ENCODE assay signal across 18 cellular contexts in genomic region chr2:12277305-12278034, GRCh38.
DNase-seq lines count a peak whose midpoint lies in the region; TF ChIP-seq lines count a peak whose summit lies in the region.
"Had no signal": no experiment of that assay in that cellular context is flagged by ENCODE, and none has a peak within 500 bp of the region (broad histone marks: within the 10 kb centered on the region; RNA-seq: fewer than 3 reads in every experiment).

No MANE protein-coding gene starts in this region.

- H3K27me3 ChIP-seq in neuronal stem cell (ENCODE audit: control insufficient read depth in 3 of 3, insufficient read depth in 3 of 3, low read depth in 1 of 3, low read length in 3 of 3), result no peaks in the 10 kb centered on the region
- no peaks in the 10 kb centered on the region for H3K27me3 ChIP-seq in right atrium auricular region
- H3K27me3 ChIP-seq: neutrophil had no signal

- no peak overlapping the region for H4K8ac ChIP-seq in neuronal stem cell (ENCODE audit: low read depth, low read length)

- H3K9me3 ChIP-seq in neuronal stem cell (replicated peaks in 1 of 2; ENCODE audit: control insufficient read depth in 2 of 2, insufficient read depth in 1 of 2, low read depth in 1 of 2, low read length in 2 of 2) (no peaks in the 10 kb centered on the region), right atrium auricular region (no peaks in the 10 kb centered on the region)
- H3K9me3 ChIP-seq: neutrophil had no signal

- no peaks in the 10 kb centered on the region for H3K79me1 ChIP-seq in neuronal stem cell (ENCODE audit: low read depth, low read length)

- no peak overlapping the region for H4K91ac ChIP-seq in neuronal stem cell (ENCODE audit: low read depth, low read length, poor library complexity)

- no peak for TF ChIP-seq POLR2A in erythroblast (IDR thresholded peaks at IDR 0.05; ENCODE audit: low read length)

- H3K9ac ChIP-seq in neuronal stem cell (ENCODE audit: low read depth, low read length, poor library complexity), result no peak overlapping the region

- H3K4ac ChIP-seq in neuronal stem cell (ENCODE audit: low read length), result no peak overlapping the region

- H2AK5ac ChIP-seq in neuronal stem cell (ENCODE audit: low read depth, low read length), result no peak overlapping the region

- DNase-seq in ELF-1 (ENCODE audit: low read depth, low spot score), result peak; percentile 55
- DNase-seq in OCI-M1 (lab: John Stamatoyannopoulos, UW), result peak; percentile 96
- peak; percentile 78 to 92 for DNase-seq in erythroblast (lab: John Stamatoyannopoulos, UW)
- no peak for DNase-seq in neuronal stem cell (ENCODE audit: low spot score)
- DNase-seq in putamen (ENCODE audit: low spot score), result no peak
- no peak for DNase-seq in right atrium auricular region (ENCODE audit: low spot score)
- no peak for DNase-seq in foreskin fibroblast
- DNase-seq: activated CD4-positive, alpha-beta T cell treated with anti-CD3 and anti-CD28 coated beads for 1 hour; activated gamma-delta T cell treated with Interleukin-2 at 50 U/mL for 16 hours; aorta; HCEC 1CT; left cardiac atrium; NCI-H1048; NCI-H2081; NCI-H526; right cardiac atrium; stimulated activated naive CD8-positive, alpha-beta T cell treated with anti-CD3 and anti-CD28 coated beads, Interleukin-15, amount 100 ng/mL, for 72 hours had no signal

- H3K14ac ChIP-seq in neuronal stem cell (ENCODE audit: low read length), result no peak overlapping the region

- TF ChIP-seq CTCF in right atrium auricular region (IDR thresholded peaks at IDR 0.05) (no peak), foreskin fibroblast (IDR thresholded peaks at IDR 0.05; ENCODE audit: low read depth, low read length) (no peak)

- H2BK15ac ChIP-seq in neuronal stem cell (ENCODE audit: low read length), result no peak overlapping the region

- WGBS in neuronal stem cell (ENCODE audit: extremely low coverage in 2 of 2, insufficient read length in 2 of 2, insufficient replicate concordance in 1 of 2), 2 donors, result no CpG with 5 or more reads among the region's 6 CpGs

- no peak overlapping the region for H2BK5ac ChIP-seq in neuronal stem cell (ENCODE audit: low read length)

- H3K23ac ChIP-seq in neuronal stem cell (ENCODE audit: low read depth, low read length, poor library complexity), result no peak overlapping the region

- H2AFZ ChIP-seq in neuronal stem cell (ENCODE audit: low read length), result peak overlapping the region; percentile 73

- H2BK120ac ChIP-seq in neuronal stem cell (ENCODE audit: low read depth, low read length), result no peak overlapping the region

- no peak overlapping the region for H3K18ac ChIP-seq in neuronal stem cell (ENCODE audit: low read length)

- H3K4me2 ChIP-seq in neuronal stem cell (ENCODE audit: insufficient read depth, low read length, poor library complexity, severe bottlenecking), result no peak overlapping the region

- H2BK12ac ChIP-seq in neuronal stem cell (ENCODE audit: low read length), result no peak overlapping the region

- H3K36me3 ChIP-seq in neuronal stem cell (replicated peaks in 1 of 2; ENCODE audit: control insufficient read depth in 2 of 2, insufficient read depth in 2 of 2, low read length in 2 of 2) (no peaks in the 10 kb centered on the region), right atrium auricular region (no peaks in the 10 kb centered on the region)
- H3K36me3 ChIP-seq: neutrophil had no signal

- no peak overlapping the region for H3K27ac ChIP-seq in neuronal stem cell (replicated peaks; ENCODE audit: low read length)
- no peak overlapping the region for H3K27ac ChIP-seq in right atrium auricular region
- H3K27ac ChIP-seq: neutrophil had no signal

- H3K4me1 ChIP-seq in neuronal stem cell (ENCODE audit: control insufficient read depth in 2 of 2, insufficient read depth in 1 of 2, low read depth in 1 of 2, low read length in 2 of 2) (peaks cover 0 to 4% of the 10 kb centered on the region in 2 donors), right atrium auricular region (peaks cover 0 to 8% of the 10 kb centered on the region in 2 donors)

- H3K4me3 ChIP-seq in neuronal stem cell (ENCODE audit: low read length in 2 of 2) (no peak overlapping the region), right atrium auricular region (no peak overlapping the region), foreskin fibroblast (ENCODE audit: low read depth in 1 of 2, low read length in 2 of 2) (no peak overlapping the region)

Comparison
In these comparisons a context has a peak if more than half of its experiments do, and no peak if none do; other contexts are left out.
1. DNase-seq: peak in ELF-1 (single experiment), OCI-M1 (single experiment) and erythroblast (2 of 2); none in neuronal stem cell (single experiment), putamen (single experiment), right atrium auricular region (single experiment) and foreskin fibroblast (0 of 2).